Comparison of ENCODE assay signal across 28 cellular contexts in genomic region chr19:33233056-33233873, GRCh38. TPM values are rescaled to one million over a fixed set of nuclear protein-coding genes. Genes with fewer than 3 reads are reported as not detected.
"Had no signal": no experiment of that assay in that cellular context is flagged by ENCODE, and none has a peak within 500 bp of the region (broad histone marks: within the 10 kb centered on the region; RNA-seq: fewer than 3 reads in every experiment).

No MANE protein-coding gene starts in this region.

- H3K36me3 ChIP-seq: adrenal gland, MG63 had no signal

- H3K4me1 ChIP-seq: adrenal gland had no signal

- H3K4me1 Mint-ChIP-seq: activated naive CD8-positive, alpha-beta T cell treated with anti-CD3 and anti-CD28 coated beads, Interleukin-2, amount 10 ng/mL, durations not matched to agents 7 days and 5 days had no signal

- H3K27ac Mint-ChIP-seq: activated CD4-positive, alpha-beta memory T cell treated with anti-CD3 and anti-CD28 coated beads, Interleukin-2, amount 10 ng/mL, durations not matched to agents 7 days and 5 days; activated CD4-positive, alpha-beta T cell treated with anti-CD3 and anti-CD28 coated beads for 36 hours; activated naive CD8-positive, alpha-beta T cell treated with anti-CD3 and anti-CD28 coated beads, Interleukin-2, amount 10 ng/mL, durations not matched to agents 7 days and 5 days; T-cell had no signal

- H3K4me3 ChIP-seq: adrenal gland, MG63, SK-N-MC had no signal

- DNase-seq: activated CD4-positive, alpha-beta memory T cell treated with anti-CD3 and anti-CD28 coated beads, Interleukin-2, amount 10 ng/mL, durations not matched to agents 7 days and 5 days; activated CD4-positive, alpha-beta T cell treated with anti-CD3 and anti-CD28 coated beads for 36 hours; activated CD4-positive, alpha-beta T cell treated with anti-CD3 and anti-CD28 coated beads, Interleukin-2, amount 50 U/mL, for 1 hour; activated naive CD4-positive, alpha-beta T cell treated with anti-CD3 and anti-CD28 coated beads, Interleukin-2, amount 50 U/mL, for 16 hours; activated naive CD8-positive, alpha-beta T cell treated with anti-CD3 and anti-CD28 coated beads, Interleukin-2, amount 10 ng/mL, durations not matched to agents 7 days and 5 days; activated T-cell treated with anti-CD3 and anti-CD28 coated beads for 4 hours; activated T-cell treated with anti-CD3 and anti-CD28 coated beads, Interleukin-2, amount 50 U/mL, for 48 hours; adrenal gland; anterior cingulate cortex; caudate nucleus; MG63; MV-4-11; NCI-H1092 treated with DMSO at 0.1 percent for 48 hours; NCI-H1417 treated with DMSO at 0.1 percent for 48 hours; NCI-H1694; NCI-H2029; NCI-H2107; NCI-H345; NCI-H510A; NCI-H526 treated with DMSO at 0.1 percent for 48 hours; NCI-H82; T-cell; T1000 had no signal

- H3K9me3 ChIP-seq: adrenal gland had no signal

- H3K4me3 Mint-ChIP-seq: activated CD4-positive, alpha-beta memory T cell treated with anti-CD3 and anti-CD28 coated beads, Interleukin-2, amount 10 ng/mL, durations not matched to agents 7 days and 5 days; activated CD4-positive, alpha-beta T cell treated with anti-CD3 and anti-CD28 coated beads for 36 hours; activated naive CD8-positive, alpha-beta T cell treated with anti-CD3 and anti-CD28 coated beads, Interleukin-2, amount 10 ng/mL, durations not matched to agents 7 days and 5 days; T-cell had no signal

- ATAC-seq: activated CD4-positive, alpha-beta T cell treated with anti-CD3 and anti-CD28 coated beads for 36 hours; T-cell had no signal

- H3K27me3 ChIP-seq: adrenal gland had no signal

- H3K27ac ChIP-seq: adrenal gland, SK-N-MC, VCaP had no signal

- H3K36me3 Mint-ChIP-seq: activated naive CD8-positive, alpha-beta T cell treated with anti-CD3 and anti-CD28 coated beads, Interleukin-2, amount 10 ng/mL, durations not matched to agents 7 days and 5 days had no signal

RNA-seq across cellular contexts. Expression of gene SLC7A10, which starts 7.6 kb away (rescaled TPM):
- total RNA-seq: activated CD4-positive, alpha-beta memory T cell treated with anti-CD3 and anti-CD28 coated beads, Interleukin-2, amount 10 ng/mL, durations not matched to agents 7 days and 5 days; activated CD4-positive, alpha-beta T cell treated with anti-CD3 and anti-CD28 coated beads for 36 hours; activated CD8-positive, alpha-beta memory T cell treated with anti-CD3 and anti-CD28 coated beads for 36 hours; activated naive CD8-positive, alpha-beta T cell treated with anti-CD3 and anti-CD28 coated beads, Interleukin-2, amount 10 ng/mL, durations not matched to agents 7 days and 5 days; OCI-LY7; RPMI7951; T-cell had no signal

RNA-seq across cellular contexts. Expression of gene LRP3, which starts 39.1 kb away (rescaled TPM):
- total RNA-seq: activated CD4-positive, alpha-beta memory T cell treated with anti-CD3 and anti-CD28 coated beads, Interleukin-2, amount 10 ng/mL, durations not matched to agents 7 days and 5 days; OCI-LY7 had no signal
